In the genomic region with DNA sequence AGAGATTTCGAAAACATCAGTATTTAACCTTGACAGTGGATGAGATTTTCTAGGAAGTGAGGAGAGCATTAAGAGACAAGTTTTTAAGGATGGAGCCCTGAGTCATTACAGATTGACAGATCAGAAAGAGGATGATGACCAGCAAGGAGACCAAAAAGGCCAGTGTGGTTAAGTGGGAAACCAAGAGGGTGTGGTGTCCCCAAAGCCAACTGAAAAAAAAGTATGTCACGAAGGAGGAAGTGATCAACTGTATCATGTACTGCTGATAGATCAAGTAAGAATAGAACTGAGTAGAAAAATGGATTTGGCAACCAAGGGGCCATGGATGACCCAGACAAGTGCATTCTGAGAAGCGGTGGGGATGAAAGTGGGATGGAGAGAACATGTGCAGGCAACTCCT, we compare ENCODE assay signal across 14 cellular contexts.
"Had no signal": no experiment of that assay in that cellular context is flagged by ENCODE, and none has a peak within 500 bp of the region (broad histone marks: within the 10 kb centered on the region; RNA-seq: fewer than 3 reads in every experiment).

No MANE protein-coding gene starts in this region.

- H3K4me1 ChIP-seq: esophagus squamous epithelium, lower lobe of right lung, parathyroid adenoma, tibial artery, uterus had no signal

- H3K9ac ChIP-seq: parathyroid adenoma had no signal

- H3K4me3 ChIP-seq: cardiac muscle cell, esophagus squamous epithelium, lower lobe of right lung, tibial artery, uterus had no signal

- ATAC-seq: left cardiac atrium, lower lobe of right lung had no signal

- H3K79me2 ChIP-seq: parathyroid adenoma had no signal

- H2AFZ ChIP-seq: parathyroid adenoma had no signal

- H3K9me3 ChIP-seq: esophagus squamous epithelium, lower lobe of right lung, tibial artery, uterus had no signal

- H3K27ac ChIP-seq: cardiac muscle cell, esophagus squamous epithelium, lower lobe of right lung, parathyroid adenoma, tibial artery, uterus had no signal

- H3K27me3 ChIP-seq: cardiac muscle cell, esophagus squamous epithelium, tibial artery, uterus had no signal

- DNase-seq: activated CD4-positive, alpha-beta memory T cell treated with anti-CD3 and anti-CD28 coated beads, Interleukin-2, amount 10 ng/mL, durations not matched to agents 7 days and 5 days; activated CD4-positive, alpha-beta T cell treated with anti-CD3 and anti-CD28 coated beads for 1 hour; activated CD8-positive, alpha-beta memory T cell treated with anti-CD3 and anti-CD28 coated beads, Interleukin-2, amount 50 U/mL, for 48 hours; activated naive CD4-positive, alpha-beta T cell treated with Interleukin-2 at 50 U/mL for 16 hours; esophagus squamous epithelium; foreskin fibroblast; left cardiac atrium; lower lobe of right lung; stimulated activated CD4-positive, alpha-beta T cell treated with anti-CD3 and anti-CD28 coated beads, Interleukin-15, amount 100 ng/mL, for 24 hours; stimulated activated CD4-positive, alpha-beta T cell treated with anti-CD3 and anti-CD28 coated beads, Interleukin-4, amount 100 ng/mL, for 4 hours; tibial artery; uterus had no signal

- H3K36me3 ChIP-seq: cardiac muscle cell, esophagus squamous epithelium, lower lobe of right lung, tibial artery, uterus had no signal
